9 cellular contexts compared by ENCODE assay signal in the genomic region with DNA sequence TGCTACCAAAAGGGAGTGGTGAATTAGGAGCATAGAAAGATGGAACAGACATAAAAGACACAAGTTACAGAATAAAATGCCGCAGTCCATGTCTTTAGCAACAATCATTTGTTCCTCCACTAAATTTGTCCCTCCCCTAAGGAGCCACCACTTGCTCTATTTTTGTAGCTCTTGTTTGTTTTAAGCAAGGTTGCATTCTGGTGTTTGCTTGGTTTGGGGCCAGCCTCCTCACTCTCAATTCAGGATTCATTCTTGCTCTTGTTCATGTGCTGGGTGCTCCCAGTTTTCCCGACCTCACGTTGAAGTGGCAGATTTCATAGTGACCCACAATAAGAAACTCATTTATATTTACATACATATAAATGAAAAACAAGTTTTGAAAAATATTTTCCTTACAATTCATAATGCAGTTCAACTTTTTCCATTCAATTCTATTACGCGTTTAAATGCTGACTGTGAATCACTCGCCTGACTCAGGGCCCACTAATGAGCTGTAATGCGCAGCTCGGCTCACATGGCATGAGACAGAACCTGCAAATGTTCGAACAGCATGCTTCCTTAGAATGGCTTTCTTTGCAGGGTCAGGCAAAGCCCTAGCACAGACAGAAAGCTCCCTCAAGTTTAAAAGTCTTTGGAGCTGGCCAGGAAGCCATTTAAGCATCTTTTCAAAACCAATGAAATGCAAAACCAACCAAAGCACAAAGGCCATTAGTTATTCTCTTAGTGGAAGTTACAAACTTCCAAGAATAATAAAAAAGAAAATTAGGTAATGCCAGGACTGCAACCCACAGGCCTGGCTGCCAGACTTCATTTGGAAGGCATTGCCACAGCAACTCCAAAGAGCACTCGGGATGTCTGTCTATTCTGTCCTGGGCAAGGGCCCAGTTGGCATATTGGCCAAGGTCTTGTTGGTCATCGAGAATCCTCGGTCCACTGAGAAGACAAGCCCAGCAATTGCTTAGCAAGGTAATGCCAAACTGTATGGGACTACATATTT. TPM values are rescaled to one million over a fixed set of nuclear protein-coding genes. Genes with fewer than 3 reads are reported as not detected.
DNase-seq lines count a peak whose midpoint lies in the region; ATAC-seq, FAIRE-seq and TF ChIP-seq lines count a peak whose summit lies in the region.
"Had no signal": no experiment of that assay in that cellular context is flagged by ENCODE, and none has a peak within 500 bp of the region (broad histone marks: within the 10 kb centered on the region; RNA-seq: fewer than 3 reads in every experiment).

No MANE protein-coding gene starts in this region.

- BruUV-seq in HepG2 (replicated peaks; lab: Mats Ljungman, UMichigan) (no TSS peak), mammary epithelial cell (replicated peaks; lab: Mats Ljungman, UMichigan) (no TSS peak)

- H3K27me3 ChIP-seq in liver (ENCODE audit: control insufficient read depth in 4 of 4, insufficient read depth in 4 of 4, low read length in 3 of 4) (no peaks in the 10 kb centered on the region), HepG2 (ENCODE audit: control insufficient read depth in 1 of 2, insufficient read depth in 2 of 2, low read length in 2 of 2) (peaks cover 0 to 4% of the 10 kb centered on the region in 2 experiments; a peak in 1 of 5 replicates), mammary epithelial cell (ENCODE audit: insufficient read depth, low read length) (no peaks in the 10 kb centered on the region), left lung (no peaks in the 10 kb centered on the region)

- WGBS in liver, result 59% methylated on average over 12 of the region's 12 CpGs
- WGBS in HepG2 (ENCODE audit: low lambda C conversion rate), result 46% methylated on average over 12 of the region's 12 CpGs
- WGBS in mammary epithelial cell (ENCODE audit: low coverage, missing lambda C conversion rate), result 20% methylated on average over 12 of the region's 12 CpGs

- H3K4me3 ChIP-seq in liver (ENCODE audit: low read depth in 1 of 3, low read length in 3 of 3) (no peak overlapping the region), HepG2 (replicated peaks in 1 of 3; ENCODE audit: insufficient read depth in 1 of 3, low read depth in 2 of 3, low read length in 3 of 3) (no peak overlapping the region), mammary epithelial cell (replicated peaks in 1 of 3; ENCODE audit: insufficient read depth in 1 of 3, low read depth in 2 of 3, low read length in 3 of 3) (no peak overlapping the region), left lung (no peak overlapping the region)

- dilution Hi-C loops in mammary epithelial cell (cut with HindIII; ENCODE audit: low sequenced_read_pairs), result loop anchor here (5.0 kb wide), 1 partner anchor 52 kb away; no protein-coding TSS in a partner anchor

- no peak overlapping the region for H3K4me2 ChIP-seq in HepG2 (ENCODE audit: low read depth, low read length)
- H3K4me2 ChIP-seq in mammary epithelial cell (ENCODE audit: insufficient read depth, low read depth, low read length), result peak overlapping the region; percentile 52

- no peak for TF ChIP-seq POLR2A in HepG2 (IDR thresholded peaks at IDR 0.05; ENCODE audit: insufficient read depth in 1 of 2, low read depth in 2 of 2, low read length in 2 of 2)

- H3K9ac ChIP-seq in liver (ENCODE audit: low read depth in 1 of 2, low read length in 2 of 2), result no peak overlapping the region
- H3K9ac ChIP-seq in HepG2 (ENCODE audit: insufficient read depth, low read depth, low read length), result no peak overlapping the region
- no peak overlapping the region for H3K9ac ChIP-seq in mammary epithelial cell (ENCODE audit: insufficient read depth, low read length)

- DNase-seq in HepG2 (ENCODE audit: low spot score) (no peak), mammary epithelial cell (peak; percentile 89), iris pigment epithelial cell (ENCODE audit: low read depth) (peak; percentile 89), urothelium cell line (ENCODE audit: low spot score) (peak; percentile 36), left lung (no peak), NCI-H1694 treated with DMSO at 0.1 percent for 48 hours (lab: John Stamatoyannopoulos, UW) (no peak)

- H3K79me2 ChIP-seq in HepG2 (ENCODE audit: insufficient read depth, low read length), result no peaks in the 10 kb centered on the region
- H3K79me2 ChIP-seq in mammary epithelial cell (ENCODE audit: insufficient read depth, low read length), result no peaks in the 10 kb centered on the region

- no peak overlapping the region for H2AFZ ChIP-seq in HepG2 (ENCODE audit: low read length)
- H2AFZ ChIP-seq in mammary epithelial cell (ENCODE audit: low read depth, low read length), result peak overlapping the region; percentile 79

- CTCF ChIA-PET in HepG2 (lab: Yijun Ruan, JAX; ENCODE audit: low intra/inter-chr PET ratio, low total read pairs) (no interaction called here), mammary epithelial cell (lab: Charles Lee; ENCODE audit: low non-redundant PET) (no interaction called here)

- POLR2A ChIA-PET in HepG2 (lab: Yijun Ruan, JAX), result no interaction called here

- H3K27ac ChIP-seq in liver (ENCODE audit: low read depth in 1 of 2, low read length in 2 of 2) (peak overlapping the region; percentile 39 to 55), HepG2 (ENCODE audit: extremely low read length, insufficient read depth, low read length) (no peak overlapping the region), mammary epithelial cell (ENCODE audit: insufficient read depth, low read depth, low read length) (peak overlapping the region; percentile 54), left lung (no peak overlapping the region)

- no peak for TF ChIP-seq EP300 in HepG2 (IDR thresholded peaks at IDR 0.05; ENCODE audit: low read depth in 2 of 2, low read length in 2 of 2)
- no peak for TF ChIP-seq EP300 in HepG2 (CRISPR knock-in tag; IDR thresholded peaks at IDR 0.05; ENCODE audit: borderline replicate concordance)

- H3K9me3 ChIP-seq in liver (ENCODE audit: control insufficient read depth in 4 of 4, low read length in 3 of 4) (no peaks in the 10 kb centered on the region), HepG2 (ENCODE audit: low read length) (no peaks in the 10 kb centered on the region), mammary epithelial cell (replicated peaks; ENCODE audit: insufficient read depth, low read length) (no peaks in the 10 kb centered on the region), left lung (no peaks in the 10 kb centered on the region)

- H3K4me1 ChIP-seq in liver (ENCODE audit: control insufficient read depth in 4 of 4, insufficient read depth in 4 of 4, low read length in 3 of 4) (peaks cover 15 to 31% (median 27%) of the 10 kb centered on the region in 4 donors), HepG2 (ENCODE audit: insufficient read depth, low read length) (peaks cover 20% of the 10 kb centered on the region; the same call in 1 of the 2 replicates), mammary epithelial cell (ENCODE audit: insufficient read depth, low read length) (peaks cover 21% of the 10 kb centered on the region), left lung (no peaks in the 10 kb centered on the region)

- peak in 1 of 2 donors; percentile 20 for TF ChIP-seq RAD21 in liver (IDR thresholded peaks at IDR 0.05)
- TF ChIP-seq RAD21 in HepG2 (CRISPR knock-in tag; IDR thresholded peaks at IDR 0.05), result no peak

- intact Hi-C loops in HepG2 (cut with micrococcal nuclease; ENCODE audit: unreplicated experiment) (no loop called here), mammary epithelial cell (cut with micrococcal nuclease) (no loop called here), left lung (cut with DNase I) (no loop called here)

- in situ Hi-C loops in HepG2 (cut with HindIII; ENCODE audit: extremely low pct_ligation_motif_present, low pct_unique_long_range_greater_than_20kb), result no loop called here
- in situ Hi-C loops in mammary epithelial cell (cut with MboI; ENCODE audit: low sequenced_read_pairs in 2 of 2), result no loop called here

- TF ChIP-seq CTCF in liver (IDR thresholded peaks at IDR 0.05; ENCODE audit: low read depth, low read length, missing input control) (no peak), HepG2 (CRISPR knock-in tag; IDR thresholded peaks at IDR 0.05) (no peak), mammary epithelial cell (conservative IDR thresholded peaks at IDR 0.05 in 1 of 2, IDR thresholded peaks at IDR 0.05 in 1 of 2; ENCODE audit: extremely low read depth in 1 of 2, insufficient read depth in 1 of 2, low read depth in 1 of 2, low read length in 2 of 2) (no peak), left lung (IDR thresholded peaks at IDR 0.05) (no peak)

- ATAC-seq in HepG2, result no peak
- ATAC-seq in left lung, result no peak
- no peak for ATAC-seq in HG03378 (IDR thresholded peaks at IDR 0.05; ENCODE audit: unreplicated experiment)

- no peaks in the 10 kb centered on the region for H3K36me3 ChIP-seq in liver (ENCODE audit: control insufficient read depth in 4 of 4, insufficient read depth in 3 of 4, low read depth in 1 of 4, low read length in 3 of 4)
- H3K36me3 ChIP-seq in HepG2 (replicated peaks in 1 of 2; ENCODE audit: control insufficient read depth in 1 of 2, insufficient read depth in 2 of 2, low read length in 2 of 2), result no peaks in the 10 kb centered on the region
- no peaks in the 10 kb centered on the region for H3K36me3 ChIP-seq in mammary epithelial cell (ENCODE audit: insufficient read depth, low read length)
- H3K36me3 ChIP-seq in left lung, result no peaks in the 10 kb centered on the region

- FAIRE-seq in HepG2 (lab: Jason Lieb, UNC), result no peak
- no peak for FAIRE-seq in urothelium cell line (lab: Jason Lieb, UNC)
- FAIRE-seq: endometrium had no signal

- no peaks in the 10 kb centered on the region for H4K20me1 ChIP-seq in HepG2 (ENCODE audit: insufficient read depth, low read length)
- no peaks in the 10 kb centered on the region for H4K20me1 ChIP-seq in mammary epithelial cell (ENCODE audit: insufficient read depth, low read length)

RNA-seq across cellular contexts. Expression of a gene that starts 41.7 kb away (rescaled TPM):
- total RNA-seq in liver (1 to 10 TPM in 1 of 2 donors, under 1 TPM in 1; 0.70 to 5.4 TPM), HepG2 (2016; rRNA removed; fragmentation: Illumina TruSeq; extraction: Trizol) (not detected in 2 replicates), mammary epithelial cell (10 to 100 TPM; 14.2 to 49.7 TPM), left lung (10 to 100 TPM; 14.9 to 26.0 TPM)
- polyA plus RNA-seq in liver (10 to 100 TPM in 1 of 2 donors, 1 to 10 TPM in 1; 3.0 to 28.1 TPM), HepG2 (2011; rRNA removed) (0.07 TPM in 1 of 2 replicates, not detected in the other), mammary epithelial cell (5.2 TPM)
- not detected in 2 replicates for total RNA-seq in HepG2 (2016; cell fraction: cytosol; rRNA removed; fragmentation: Illumina TruSeq; extraction: Trizol; ENCODE audit: low read depth)
- total RNA-seq in HepG2 (2016; cell fraction: insoluble cytoplasmic fraction; rRNA removed; fragmentation: Illumina TruSeq; extraction: Trizol), result not detected in 2 replicates
- not detected in 2 replicates for total RNA-seq in HepG2 (2016; cell fraction: membrane; rRNA removed; fragmentation: Illumina TruSeq; extraction: Trizol)
- total RNA-seq in HepG2 (2016; cell fraction: nucleus; rRNA removed; fragmentation: Illumina TruSeq; extraction: Trizol), result not detected in 2 replicates
- polyA plus RNA-seq in HepG2 (2011; cell fraction: cytosol; rRNA removed), result 0.09 TPM in 1 of 2 replicates, not detected in the other
- not detected in 2 replicates for polyA plus RNA-seq in HepG2 (2011; cell fraction: nucleus; rRNA removed)
- polyA plus RNA-seq in HepG2 (2012), result not detected in 2 replicates
- polyA plus RNA-seq in HepG2 (2016; cell fraction: cytosol; fragmentation: Illumina TruSeq; extraction: Trizol; ENCODE audit: low read depth), result not detected in 2 replicates
- polyA plus RNA-seq in HepG2 (2016; cell fraction: insoluble cytoplasmic fraction; fragmentation: Illumina TruSeq; extraction: Trizol; ENCODE audit: low read depth), result not detected in 2 replicates
- polyA plus RNA-seq in HepG2 (2016; cell fraction: membrane; fragmentation: Illumina TruSeq; extraction: Trizol; ENCODE audit: low read depth), result not detected in 2 replicates
- polyA plus RNA-seq in HepG2 (2016; cell fraction: nucleus; fragmentation: Illumina TruSeq; extraction: Trizol; ENCODE audit: insufficient read depth, low read depth), result not detected in 2 replicates
- 4.4 TPM in 1 of 2 replicates, not detected in the other for polyA minus RNA-seq in HepG2 (2011; rRNA and poly(A)+ RNA removed; ENCODE audit: low replicate concordance)
- not detected in 2 replicates for polyA minus RNA-seq in HepG2 (2011; cell fraction: cytosol; rRNA and poly(A)+ RNA removed)
- not detected in 2 replicates for polyA minus RNA-seq in HepG2 (2011; cell fraction: nucleus; rRNA and poly(A)+ RNA removed)
- 1.8 TPM for polyA minus RNA-seq in mammary epithelial cell

Comparison
In these comparisons a context has a peak if more than half of its experiments do, and no peak if none do; other contexts are left out.
1. H3K27ac ChIP-seq: peak in liver (2 of 2) and mammary epithelial cell (single experiment); none in HepG2 (single experiment) and left lung (0 of 2).
2. DNase-seq: peak in mammary epithelial cell (single experiment), iris pigment epithelial cell (single experiment) and urothelium cell line (single experiment); none in HepG2 (single experiment), left lung (0 of 2) and NCI-H1694 treated with DMSO at 0.1 percent for 48 hours (single experiment).